ENCODE assay signal across 7 cellular contexts in genomic region chr18:61901334-61901986, GRCh38. TPM values are rescaled to one million over a fixed set of nuclear protein-coding genes. Genes with fewer than 3 reads are reported as not detected.
DNase-seq lines count a peak whose midpoint lies in the region; ATAC-seq and TF ChIP-seq lines count a peak whose summit lies in the region.

No MANE protein-coding gene starts in this region.

- no peak overlapping the region for H3K27ac ChIP-seq in PC-3 (ENCODE audit: low read length)

- peak; percentile 68 for DNase-seq in GM12865 (ENCODE audit: low read depth)
- DNase-seq in HPDE6-E6E7 (ENCODE audit: extremely low spot score): peak; percentile 54
- DNase-seq in PC-3: peak; percentile 73
- DNase-seq in activated naive CD4-positive, alpha-beta T cell treated with Interleukin-2 at 50 U/mL for 16 hours: peak; percentile 45
- DNase-seq in head of caudate nucleus: peak in 26 of 42 donors; percentile 9 to 71 (median 32)
- DNase-seq in retina: peak; percentile 73

- no TSS peak for BruUV-seq in PC-3 (replicated peaks; lab: Mats Ljungman, UMichigan)

- no peak overlapping the region for H3K4me2 ChIP-seq in PC-3 (ENCODE audit: low read length)

- CTCF ChIA-PET in PC-3 (lab: Charles Lee): no interaction called here

- no peaks in the 10 kb centered on the region for H3K9me3 ChIP-seq in PC-3 (ENCODE audit: low read length)

- H2AFZ ChIP-seq in PC-3 (ENCODE audit: low read length): no peak overlapping the region

- no peaks in the 10 kb centered on the region for H3K9me2 ChIP-seq in PC-3 (replicated peaks; ENCODE audit: low read length)

- H3K4me1 ChIP-seq in PC-3 (ENCODE audit: insufficient read depth, low read length): peaks cover 6% of the 10 kb centered on the region; the same call in 1 of the 2 replicates

- TF ChIP-seq CTCF in GM12865 (IDR thresholded peaks at IDR 0.05; ENCODE audit: insufficient read depth, low read depth, low read length, missing control alignments) (peak; percentile 97), PC-3 (conservative IDR thresholded peaks at IDR 0.05; ENCODE audit: low read depth, low read length) (peak; percentile 89)

- peak; percentile 94 for ATAC-seq in GM21717 (IDR thresholded peaks at IDR 0.05; ENCODE audit: unreplicated experiment)
- ATAC-seq in PC-3: peak; percentile 94

- H3F3A ChIP-seq in PC-3 (ENCODE audit: low read length, unreplicated experiment): no peaks in the 10 kb centered on the region

- no peaks in the 10 kb centered on the region for H4K20me1 ChIP-seq in PC-3 (ENCODE audit: low read length)

- POLR2A ChIA-PET in PC-3 (lab: Charles Lee; ENCODE audit: unreplicated experiment): no interaction called here

- H3K79me2 ChIP-seq in PC-3 (ENCODE audit: low read length): no peaks in the 10 kb centered on the region

- H3K36me3 ChIP-seq in PC-3 (ENCODE audit: low read depth, low read length): no peaks in the 10 kb centered on the region

- intact Hi-C loops in PC-3 (cut with micrococcal nuclease) (loop anchor here (2.0 to 5.0 kb wide), 3 partner anchors 229 to 349 kb away; no protein-coding TSS in a partner anchor), head of caudate nucleus (cut with DNase I) (no loop called here)

- peaks cover 17% of the 10 kb centered on the region for H3K27me3 ChIP-seq in PC-3 (ENCODE audit: low read length)

- H3K9ac ChIP-seq in PC-3 (ENCODE audit: low read length): no peak overlapping the region

- H3K4me3 ChIP-seq in GM12865 (ENCODE audit: low read depth, low read length): no peak overlapping the region
- no peak overlapping the region for H3K4me3 ChIP-seq in PC-3 (ENCODE audit: low read length)

RNA-seq across cellular contexts. Expression of gene RNF152, which starts 8.7 kb away (rescaled TPM):
- total RNA-seq in PC-3 (2014; rRNA removed): 2.0 and 2.8 TPM in 2 replicates
